Comparison of ENCODE assay signal across 27 cellular contexts in genomic region chr4:117488692-117489091, GRCh38.
"Had no signal": no experiment of that assay in that cellular context is flagged by ENCODE, and none has a peak within 500 bp of the region (broad histone marks: within the 10 kb centered on the region; RNA-seq: fewer than 3 reads in every experiment).

No MANE protein-coding gene starts in this region.

- FAIRE-seq: colon, endothelial cell of umbilical vein, frontal cortex had no signal

- DNase-seq: colonic mucosa; cortex of kidney; dermis blood vessel endothelial cell; dorsolateral prefrontal cortex; effector CD4-positive, alpha-beta T cell; effector CD8-positive, alpha-beta T cell; effector memory CD4-positive, alpha-beta T cell; effector memory CD8-positive, alpha-beta T cell; endodermal cell; erythroblast; esophagus squamous epithelium; foreskin fibroblast; foreskin keratinocyte; foreskin melanocyte; gastrocnemius medialis; glutamatergic neuron; head of caudate nucleus; heart left ventricle; heart right ventricle had no signal

- H3K36me3 ChIP-seq: colonic mucosa, esophagus muscularis mucosa, esophagus squamous epithelium, gastrocnemius medialis, gastroesophageal sphincter, heart left ventricle, heart right ventricle had no signal

- H3K4me3 ChIP-seq: colonic mucosa, coronary artery, dorsolateral prefrontal cortex, esophagus muscularis mucosa, esophagus squamous epithelium, gastrocnemius medialis, gastroesophageal sphincter, heart left ventricle, heart right ventricle had no signal

- H3K27ac ChIP-seq: colonic mucosa, coronary artery, dorsolateral prefrontal cortex, epithelial cell of prostate, esophagus muscularis mucosa, esophagus squamous epithelium, foreskin keratinocyte, gastrocnemius medialis, gastroesophageal sphincter, heart left ventricle, heart right ventricle had no signal

- H3K4me1 ChIP-seq: colonic mucosa, esophagus muscularis mucosa, esophagus squamous epithelium, foreskin keratinocyte, gastrocnemius medialis, gastroesophageal sphincter, heart left ventricle had no signal

- H3K27me3 ChIP-seq: colonic mucosa, dorsolateral prefrontal cortex, esophagus muscularis mucosa, esophagus squamous epithelium, foreskin keratinocyte, gastrocnemius medialis, gastroesophageal sphincter, heart left ventricle, heart right ventricle had no signal

- ATAC-seq: effector memory CD8-positive, alpha-beta T cell; esophagus mucosa; foreskin keratinocyte; gastrocnemius medialis; gastroesophageal sphincter; heart left ventricle; heart right ventricle had no signal

- H3K9me3 ChIP-seq: colonic mucosa, esophagus muscularis mucosa, esophagus squamous epithelium, gastrocnemius medialis, gastroesophageal sphincter, heart right ventricle had no signal
